24 cellular contexts compared by ENCODE assay signal in genomic region chr2:28135324-28135723, GRCh38.
DNase-seq lines count a peak whose midpoint lies in the region; ATAC-seq and TF ChIP-seq lines count a peak whose summit lies in the region.
"Had no signal": no experiment of that assay in that cellular context is flagged by ENCODE, and none has a peak within 500 bp of the region (broad histone marks: within the 10 kb centered on the region; RNA-seq: fewer than 3 reads in every experiment).

No MANE protein-coding gene starts in this region.

- H3K27ac ChIP-seq in mammary epithelial cell (ENCODE audit: insufficient read depth, low read depth, low read length) (no peak overlapping the region), transverse colon (peak overlapping the region; percentile 64 to 82 (median 70)), foreskin keratinocyte (no peak overlapping the region)
- H3K27ac ChIP-seq: gastrocnemius medialis, SK-N-MC had no signal

- BruUV-seq in MCF 10A (replicated peaks; lab: Mats Ljungman, UMichigan) (no TSS peak), mammary epithelial cell (replicated peaks; lab: Mats Ljungman, UMichigan) (no TSS peak)

- H3K9me3 ChIP-seq in mammary epithelial cell (replicated peaks; ENCODE audit: insufficient read depth, low read length) = no peaks in the 10 kb centered on the region
- no peaks in the 10 kb centered on the region for H3K9me3 ChIP-seq in transverse colon
- H3K9me3 ChIP-seq: gastrocnemius medialis, HAP-1 had no signal

- H3K36me3 Mint-ChIP-seq in MCF 10A (ENCODE audit: insufficient read depth, unreplicated experiment) = peaks cover 12% of the 10 kb centered on the region
- peaks cover 1% of the 10 kb centered on the region for H3K36me3 Mint-ChIP-seq in central memory CD8-positive, alpha-beta T cell (ENCODE audit: insufficient read depth)

- TF ChIP-seq EP300 in transverse colon (IDR thresholded peaks at IDR 0.05; ENCODE audit: low read depth) = no peak

- H3K4me3 ChIP-seq in mammary epithelial cell (replicated peaks in 1 of 3; ENCODE audit: insufficient read depth in 1 of 3, low read depth in 2 of 3, low read length in 3 of 3) (no peak overlapping the region), transverse colon (no peak overlapping the region)
- H3K4me3 ChIP-seq: gastrocnemius medialis, HAP-1, SK-N-MC had no signal

- no peaks in the 10 kb centered on the region for H4K20me1 ChIP-seq in mammary epithelial cell (ENCODE audit: insufficient read depth, low read length)

- H3K36me3 ChIP-seq in mammary epithelial cell (ENCODE audit: insufficient read depth, low read length) (no peaks in the 10 kb centered on the region), transverse colon (no peaks in the 10 kb centered on the region)
- H3K36me3 ChIP-seq: gastrocnemius medialis, HAP-1 had no signal

- H3K4me1 ChIP-seq in mammary epithelial cell (ENCODE audit: insufficient read depth, low read length) = peaks cover 12% of the 10 kb centered on the region
- peaks cover 11 to 52% (median 19%) of the 10 kb centered on the region in 4 donors for H3K4me1 ChIP-seq in transverse colon
- H3K4me1 ChIP-seq in foreskin keratinocyte = peaks cover 31% of the 10 kb centered on the region

- TF ChIP-seq CTCF in MCF 10A (IDR thresholded peaks at IDR 0.05; ENCODE audit: unreplicated experiment) (no peak), mammary epithelial cell (conservative IDR thresholded peaks at IDR 0.05 in 1 of 2, IDR thresholded peaks at IDR 0.05 in 1 of 2; ENCODE audit: extremely low read depth in 1 of 2, insufficient read depth in 1 of 2, low read depth in 1 of 2, low read length in 2 of 2) (no peak), transverse colon (IDR thresholded peaks at IDR 0.05) (no peak), foreskin keratinocyte (conservative IDR thresholded peaks at IDR 0.05) (no peak)

- H2AFZ ChIP-seq in mammary epithelial cell (ENCODE audit: low read depth, low read length) = no peak overlapping the region

- dilution Hi-C loops in mammary epithelial cell (cut with HindIII; ENCODE audit: low sequenced_read_pairs) = no loop called here

- no peaks in the 10 kb centered on the region for H3K27me3 Mint-ChIP-seq in MCF 10A (ENCODE audit: insufficient read depth, unreplicated experiment)
- no peaks in the 10 kb centered on the region for H3K27me3 Mint-ChIP-seq in central memory CD8-positive, alpha-beta T cell

- H3K79me2 ChIP-seq in mammary epithelial cell (ENCODE audit: insufficient read depth, low read length) = no peaks in the 10 kb centered on the region

- ATAC-seq in central memory CD8-positive, alpha-beta T cell (replicated peaks; ENCODE audit: extremely low read depth, poor library complexity, severe bottlenecking) = peak; percentile 87
- no peak for ATAC-seq in foreskin keratinocyte
- ATAC-seq: gastrocnemius medialis; stimulated activated naive CD8-positive, alpha-beta T cell treated with anti-CD3 and anti-CD28 coated beads, Interleukin-15, Interleukin-2, amounts not matched to agents 100 U/mL and 50 U/mL, for 24 hours had no signal

- H3K4me1 Mint-ChIP-seq in MCF 10A (ENCODE audit: insufficient read depth, unreplicated experiment) = peaks cover 48% of the 10 kb centered on the region
- peaks cover 23% of the 10 kb centered on the region for H3K4me1 Mint-ChIP-seq in central memory CD8-positive, alpha-beta T cell

- POLR2A ChIA-PET in MCF 10A (lab: Yijun Ruan, JAX) = interaction anchor here (0.6 to 5.3 kb wide), 23 partner anchors 13 to 429 kb away, joined by 3 to 35 read pairs (median 5); partner anchors contain the start of gene FOSL2

- no peaks in the 10 kb centered on the region for H3K9me3 Mint-ChIP-seq in MCF 10A (ENCODE audit: unreplicated experiment)
- H3K9me3 Mint-ChIP-seq in central memory CD8-positive, alpha-beta T cell = no peaks in the 10 kb centered on the region

- H3K9ac ChIP-seq in mammary epithelial cell (ENCODE audit: insufficient read depth, low read length) = no peak overlapping the region

- in situ Hi-C loops in mammary epithelial cell (cut with MboI; ENCODE audit: low sequenced_read_pairs in 2 of 2) = no loop called here
- in situ Hi-C loops in transverse colon (cut with MboI; ENCODE audit: low pct_ligation_motif_present in 1 of 4, low pct_unique_long_range_greater_than_20kb in 1 of 4, low sequenced_read_pairs in 3 of 4) = no loop called here

- H3K4me3 Mint-ChIP-seq in MCF 10A (ENCODE audit: unreplicated experiment) = peak overlapping the region; percentile 4
- H3K4me3 Mint-ChIP-seq in central memory CD8-positive, alpha-beta T cell = no peak overlapping the region

- intact Hi-C loops in MCF 10A (cut with micrococcal nuclease) = no loop called here
- intact Hi-C loops in mammary epithelial cell (cut with micrococcal nuclease) = no loop called here
- intact Hi-C loops in transverse colon (cut with DNase I; ENCODE audit: low total_unique reads) = no loop called here

- DNase-seq in MCF 10A (ENCODE audit: unreplicated experiment) (no peak), mammary epithelial cell (no peak), OCI-M1 (lab: John Stamatoyannopoulos, UW) (peak; percentile 7), transverse colon (no peak), NCI-H82 treated with DMSO at 0.1 percent for 48 hours (lab: John Stamatoyannopoulos, UW; ENCODE audit: unreplicated experiment) (no peak), foreskin keratinocyte (no peak), NCI-H2196 treated with DMSO at 0.1 percent for 48 hours (lab: John Stamatoyannopoulos, UW; ENCODE audit: unreplicated experiment) (no peak)
- no peak for DNase-seq in central memory CD8-positive, alpha-beta T cell (ENCODE audit: low spot score in 2 of 2)
- DNase-seq: activated CD4-positive, CD25-positive, alpha-beta regulatory T cell treated with anti-CD3 and anti-CD28 coated beads, Interleukin-2, amount 50 U/mL, for 72 hours; activated CD8-positive, alpha-beta memory T cell treated with anti-CD3 and anti-CD28 coated beads, Interleukin-2, amount 50 U/mL, for 48 hours; activated naive CD4-positive, alpha-beta T cell; COR-L47; effector CD4-positive, alpha-beta T cell; gastrocnemius medialis; NCI-H1105; NCI-H2081; NCI-H446 treated with DMSO at 0.1 percent for 48 hours; NK-92 treated with Interleukin-12 subunit alpha and Interleukin-12 subunit beta, amount 100 ng/mL, for 24 hours; stimulated activated CD4-positive, alpha-beta T cell treated with anti-CD3 and anti-CD28 coated beads, Interleukin-2, amount 100 ng/mL, for 48 hours; stimulated activated naive CD8-positive, alpha-beta T cell treated with anti-CD3 and anti-CD28 coated beads, Interleukin-15, Interleukin-2, amounts not matched to agents 100 U/mL and 50 U/mL, for 24 hours; T1000; trophoblast cell had no signal

- peak overlapping the region; percentile 98 for H3K27ac Mint-ChIP-seq in MCF 10A (ENCODE audit: low read depth, unreplicated experiment)
- H3K27ac Mint-ChIP-seq in central memory CD8-positive, alpha-beta T cell (ENCODE audit: low read depth) = peak overlapping the region; percentile 38

- H3K27me3 ChIP-seq in mammary epithelial cell (ENCODE audit: insufficient read depth, low read length) (no peaks in the 10 kb centered on the region), transverse colon (no peaks in the 10 kb centered on the region), foreskin keratinocyte (no peaks in the 10 kb centered on the region)
- H3K27me3 ChIP-seq: gastrocnemius medialis had no signal

- no peak for TF ChIP-seq POLR2A in transverse colon (IDR thresholded peaks at IDR 0.05)

- CTCF ChIA-PET in MCF 10A (lab: Yijun Ruan, JAX) (interaction anchor here (0.5 to 1.3 kb wide), 4 partner anchors 9 to 152 kb away, joined by 3 read pairs; no protein-coding TSS in a partner anchor), mammary epithelial cell (lab: Charles Lee; ENCODE audit: low non-redundant PET) (no interaction called here)

- H3K4me2 ChIP-seq in mammary epithelial cell (ENCODE audit: insufficient read depth, low read depth, low read length) = no peak overlapping the region

Comparison
In these comparisons a context has a peak if more than half of its experiments do, and no peak if none do; other contexts are left out.
1. H3K27ac ChIP-seq: peak in transverse colon (4 of 4); none in mammary epithelial cell (single experiment) and foreskin keratinocyte (single experiment).